Comparison of ENCODE assay signal across 17 cellular contexts in the genomic region with DNA sequence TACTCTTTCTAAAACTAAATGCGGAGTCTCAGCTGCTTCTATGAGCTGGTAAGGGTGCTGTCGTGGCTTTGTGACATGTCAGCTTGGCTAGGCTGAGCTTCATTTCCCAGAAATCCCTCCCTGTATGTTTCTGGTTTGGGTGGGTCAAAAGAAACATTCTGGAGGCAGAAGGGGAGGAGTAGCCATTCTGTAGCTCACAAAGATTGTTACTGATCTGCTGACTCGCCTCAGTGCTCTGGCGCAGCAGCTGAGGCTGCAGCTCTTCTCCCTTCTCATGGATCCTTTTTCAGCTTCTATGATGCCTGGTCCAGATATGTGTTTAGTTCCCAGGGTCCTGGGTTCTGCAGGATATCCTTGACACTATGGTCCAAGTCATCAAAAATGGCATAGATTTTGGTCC.
DNase-seq lines count a peak whose midpoint lies in the region; ATAC-seq and TF ChIP-seq lines count a peak whose summit lies in the region.
"Had no signal": no experiment of that assay in that cellular context is flagged by ENCODE, and none has a peak within 500 bp of the region (broad histone marks: within the 10 kb centered on the region; RNA-seq: fewer than 3 reads in every experiment).

No MANE protein-coding gene starts in this region.

- H2AFZ ChIP-seq in MM.1S (ENCODE audit: low read length) (peak overlapping the region; percentile 70), mesenchymal stem cell (ENCODE audit: low read depth, low read length) (no peak overlapping the region)

- no peaks in the 10 kb centered on the region for H3K79me2 ChIP-seq in MM.1S (ENCODE audit: low read length)

- H3K36me3 ChIP-seq in MM.1S (replicated peaks; ENCODE audit: insufficient read depth, low read length) (no peaks in the 10 kb centered on the region), mesenchymal stem cell (ENCODE audit: control insufficient read depth in 1 of 2, insufficient read depth in 2 of 2, low read depth in 1 of 2, low read length in 2 of 2) (no peaks in the 10 kb centered on the region), sigmoid colon (no peaks in the 10 kb centered on the region)
- H3K36me3 ChIP-seq: BE2C, HAP-1 had no signal

- H3K9ac ChIP-seq in MM.1S (ENCODE audit: low read length) (peak overlapping the region; percentile 26; the same call in 1 of the 2 replicates), mesenchymal stem cell (ENCODE audit: low read length) (peak overlapping the region; percentile 62)

- no peaks in the 10 kb centered on the region for H3K9me2 ChIP-seq in MM.1S (replicated peaks; ENCODE audit: insufficient read depth, low read length)

- intact Hi-C loops in sciatic nerve (cut with DNase I) (no loop called here), sigmoid colon (cut with DNase I) (no loop called here)

- H3K23ac ChIP-seq in mesenchymal stem cell (ENCODE audit: low read length in 2 of 2): no peak overlapping the region

- H3K9me3 ChIP-seq in MM.1S (replicated peaks; ENCODE audit: insufficient read depth, low read length) (no peaks in the 10 kb centered on the region), mesenchymal stem cell (ENCODE audit: control insufficient read depth, low read length) (no peaks in the 10 kb centered on the region), sigmoid colon (no peaks in the 10 kb centered on the region)
- H3K9me3 ChIP-seq: BE2C, HAP-1 had no signal

- H2BK120ac ChIP-seq in mesenchymal stem cell (ENCODE audit: low read depth, low read length): no peak overlapping the region

- peak; percentile 36 for ATAC-seq in sciatic nerve
- ATAC-seq: HepG2 had no signal

- H3F3A ChIP-seq in MM.1S (ENCODE audit: insufficient read depth, low read length): peaks cover 9% of the 10 kb centered on the region

- no peak overlapping the region for H4K91ac ChIP-seq in mesenchymal stem cell (ENCODE audit: low read length)

- TF ChIP-seq CTCF in MM.1S (IDR thresholded peaks at IDR 0.05; ENCODE audit: low read length): no peak
- no peak for TF ChIP-seq CTCF in sigmoid colon (IDR thresholded peaks at IDR 0.05)

- H2BK15ac ChIP-seq in mesenchymal stem cell (ENCODE audit: low read depth, poor library complexity, severe bottlenecking): no peak overlapping the region

- H2BK12ac ChIP-seq in mesenchymal stem cell (ENCODE audit: low read length in 2 of 2): no peak overlapping the region

- no peak overlapping the region for H2BK5ac ChIP-seq in mesenchymal stem cell (ENCODE audit: low read depth, low read length, poor library complexity, severe bottlenecking)

- 81% methylated on average over 4 of the region's 4 CpGs for WGBS in mesenchymal stem cell
- WGBS in sigmoid colon, 2 donors: 77 to 82% methylated on average over 4 of the region's 4 CpGs

- no peak overlapping the region for H3K14ac ChIP-seq in mesenchymal stem cell (ENCODE audit: low read length in 2 of 2)

- H3K4me3 ChIP-seq in MM.1S (ENCODE audit: low read length) (peak overlapping the region; percentile 28; the same call in 1 of the 2 replicates), mesenchymal stem cell (ENCODE audit: insufficient read depth in 1 of 2, low read depth in 1 of 2, low read length in 2 of 2) (no peak overlapping the region), sigmoid colon (no peak overlapping the region)
- H3K4me3 ChIP-seq: GM12878, HAP-1 had no signal

- no peaks in the 10 kb centered on the region for H3K79me1 ChIP-seq in mesenchymal stem cell (replicated peaks; ENCODE audit: low read length, poor library complexity, severe bottlenecking)

- no peak for TF ChIP-seq EP300 in sigmoid colon (IDR thresholded peaks at IDR 0.05)

- H3K18ac ChIP-seq in mesenchymal stem cell (ENCODE audit: low read depth in 1 of 2, low read length in 2 of 2): no peak overlapping the region

- DNase-seq in AG20443 (ENCODE audit: low spot score): peak; percentile 14
- DNase-seq in MM.1S: no peak
- no peak for DNase-seq in mesenchymal stem cell
- no peak for DNase-seq in sciatic nerve (ENCODE audit: low spot score)
- no peak for DNase-seq in HK-2 (ENCODE audit: unreplicated experiment)
- no peak for DNase-seq in sigmoid colon
- no peak for DNase-seq in activated gamma-delta T cell (lab: John Stamatoyannopoulos, UW)
- no peak for DNase-seq in superior temporal gyrus (ENCODE audit: extremely low spot score)
- DNase-seq: ACHN; BE2C; CD4-positive, alpha-beta memory T cell; DMS79; GOT3 had no signal

- H3K4me1 ChIP-seq in MM.1S (ENCODE audit: low read length) (peaks cover 31% of the 10 kb centered on the region), mesenchymal stem cell (ENCODE audit: control insufficient read depth, insufficient read depth, low read depth, low read length) (no peaks in the 10 kb centered on the region), sigmoid colon (no peaks in the 10 kb centered on the region)
- H3K4me1 ChIP-seq: BE2C, HAP-1 had no signal

- no peak overlapping the region for H4K8ac ChIP-seq in mesenchymal stem cell (ENCODE audit: low read length)

- no peaks in the 10 kb centered on the region for H3K27me3 ChIP-seq in MM.1S (replicated peaks; ENCODE audit: insufficient read depth, low read length)
- peaks cover 0 to 7% of the 10 kb centered on the region in 2 experiments for H3K27me3 ChIP-seq in mesenchymal stem cell (ENCODE audit: control insufficient read depth in 1 of 2, insufficient read depth in 1 of 2, low read length in 2 of 2)
- no peaks in the 10 kb centered on the region for H3K27me3 ChIP-seq in sigmoid colon
- H3K27me3 ChIP-seq: BE2C had no signal

- H4K20me1 ChIP-seq in MM.1S (ENCODE audit: insufficient read depth, low read length): no peaks in the 10 kb centered on the region

- no peak for TF ChIP-seq POLR2A in sigmoid colon (IDR thresholded peaks at IDR 0.05)

- H3K27ac ChIP-seq in MM.1S (ENCODE audit: low read length) (peak overlapping the region; percentile 63), mesenchymal stem cell (ENCODE audit: low read length, poor library complexity, severe bottlenecking) (no peak overlapping the region), sigmoid colon (no peak overlapping the region)
- H3K27ac ChIP-seq: C4-2B had no signal

- H3K4me2 ChIP-seq in MM.1S (ENCODE audit: low read depth, low read length) (peak overlapping the region; percentile 46), mesenchymal stem cell (ENCODE audit: low read length, poor library complexity, severe bottlenecking) (no peak overlapping the region)

- H2AK5ac ChIP-seq in mesenchymal stem cell (ENCODE audit: low read length, severe bottlenecking): no peak overlapping the region

- H3K4ac ChIP-seq in mesenchymal stem cell (ENCODE audit: low read depth in 1 of 2, low read length in 2 of 2): no peak overlapping the region
